22 cellular contexts compared by ENCODE assay signal in genomic region chr5:35671516-35671915, GRCh38. TPM values are rescaled to one million over a fixed set of nuclear protein-coding genes. Genes with fewer than 3 reads are reported as not detected.
DNase-seq lines count a peak whose midpoint lies in the region; ATAC-seq, FAIRE-seq and TF ChIP-seq lines count a peak whose summit lies in the region.
"Had no signal": no experiment of that assay in that cellular context is flagged by ENCODE, and none has a peak within 500 bp of the region (broad histone marks: within the 10 kb centered on the region; RNA-seq: fewer than 3 reads in every experiment).

No MANE protein-coding gene starts in this region.

- ATAC-seq in CD4-positive, CD25-positive, alpha-beta regulatory T cell (ENCODE audit: low read depth in 2 of 2): peak; percentile 68 to 73
- ATAC-seq in activated CD8-positive, alpha-beta T cell treated with anti-CD3 and anti-CD28 coated beads for 36 hours: peak; percentile 48
- ATAC-seq: HepG2, psoas muscle had no signal

- peak in 2 of 3 donors; percentile 39 to 47 for DNase-seq in CD4-positive, CD25-positive, alpha-beta regulatory T cell
- DNase-seq in GDM1 (lab: John Stamatoyannopoulos, UW) (peak; percentile 19), immature natural killer cell (peak; percentile 13 to 44 (median 33)), UCSD-AML1 (lab: John Stamatoyannopoulos, UW; ENCODE audit: unreplicated experiment) (no peak), NCI-H1105 treated with DMSO at 0.1 percent for 48 hours (lab: John Stamatoyannopoulos, UW) (no peak), NCI-H1105 (lab: John Stamatoyannopoulos, UW) (no peak), RCC 7860 (ENCODE audit: low spot score) (no peak)
- no peak for DNase-seq in activated CD8-positive, alpha-beta T cell treated with anti-CD3 and anti-CD28 coated beads for 36 hours
- DNase-seq: activated CD4-positive, alpha-beta T cell treated with anti-CD3 and anti-CD28 coated beads for 48 hours; hypothalamus; mesenchymal stem cell; MM.1S; NCI-H2029 treated with DMSO at 0.1 percent for 48 hours; NCI-H510A treated with DMSO at 0.1 percent for 48 hours; psoas muscle; SHP77 treated with DMSO at 0.1 percent for 48 hours; spleen had no signal

- no peaks in the 10 kb centered on the region for H3K9me3 ChIP-seq in CD4-positive, CD25-positive, alpha-beta regulatory T cell (ENCODE audit: control insufficient read depth in 2 of 2, low read length in 2 of 2)
- H3K9me3 ChIP-seq: psoas muscle, spleen had no signal

- H3K4me1 ChIP-seq in CD4-positive, CD25-positive, alpha-beta regulatory T cell (ENCODE audit: control insufficient read depth, insufficient read depth, low read length, poor library complexity, severe bottlenecking): peaks cover 7% of the 10 kb centered on the region
- H3K4me1 ChIP-seq: psoas muscle had no signal

- H3K27me3 ChIP-seq in CD4-positive, CD25-positive, alpha-beta regulatory T cell (ENCODE audit: control insufficient read depth, insufficient read depth, low read length): no peaks in the 10 kb centered on the region
- H3K27me3 ChIP-seq: spleen had no signal

- H3K36me3 Mint-ChIP-seq in CD4-positive, CD25-positive, alpha-beta regulatory T cell: peaks cover 6% of the 10 kb centered on the region
- peaks cover 23% of the 10 kb centered on the region for H3K36me3 Mint-ChIP-seq in activated CD8-positive, alpha-beta T cell treated with anti-CD3 and anti-CD28 coated beads for 36 hours (ENCODE audit: low read depth)
- H3K36me3 Mint-ChIP-seq in immature natural killer cell: peaks cover 7 to 16% (median 8%) of the 10 kb centered on the region in 3 donors

- H3K27ac Mint-ChIP-seq in CD4-positive, CD25-positive, alpha-beta regulatory T cell: peak overlapping the region; percentile 12 to 49 (median 45)
- peak overlapping the region; percentile 80 for H3K27ac Mint-ChIP-seq in activated CD8-positive, alpha-beta T cell treated with anti-CD3 and anti-CD28 coated beads for 36 hours
- peak overlapping the region; percentile 31 to 80 (median 78) for H3K27ac Mint-ChIP-seq in immature natural killer cell
- H3K27ac Mint-ChIP-seq: activated T-helper 2 cell treated with anti-CD3 and anti-CD28 coated beads, Interferon-gamma antibody, Interleukin-2, Interleukin-4, amounts not matched to agents 10 μg/mL and 5 μg/mL and 100 μg/mL, durations not matched to agents 14 hours and 24 hours and 36 hours had no signal

- POLR2A ChIA-PET in activated CD8-positive, alpha-beta T cell treated with anti-CD3 and anti-CD28 coated beads for 36 hours (lab: Charles Lee): interaction anchor here (1.6 kb wide), 1 partner anchor 182 kb away, joined by 4 read pairs; no protein-coding TSS in a partner anchor

- CTCF ChIA-PET in activated CD8-positive, alpha-beta T cell treated with anti-CD3 and anti-CD28 coated beads for 36 hours (lab: Charles Lee): interaction anchor here (1.5 kb wide), 1 partner anchor 21 kb away, joined by 11 read pairs; no protein-coding TSS in a partner anchor

- TF ChIP-seq CTCF in activated CD8-positive, alpha-beta T cell treated with anti-CD3 and anti-CD28 coated beads for 36 hours (IDR thresholded peaks at IDR 0.05): no peak

- H3K27ac ChIP-seq in CD4-positive, CD25-positive, alpha-beta regulatory T cell (ENCODE audit: insufficient read depth, low read length, poor library complexity, severe bottlenecking): no peak overlapping the region
- H3K27ac ChIP-seq: coronary artery, psoas muscle had no signal

- no peak for FAIRE-seq in RCC 7860 (lab: Jason Lieb, UNC)
- FAIRE-seq: D721Med, H1, HepG2 had no signal

- no peak overlapping the region for H3K4me3 Mint-ChIP-seq in CD4-positive, CD25-positive, alpha-beta regulatory T cell
- H3K4me3 Mint-ChIP-seq in activated CD8-positive, alpha-beta T cell treated with anti-CD3 and anti-CD28 coated beads for 36 hours: no peak overlapping the region
- peak overlapping the region; percentile 17 to 78 (median 64) for H3K4me3 Mint-ChIP-seq in immature natural killer cell

- no peaks in the 10 kb centered on the region for H3K36me3 ChIP-seq in CD4-positive, CD25-positive, alpha-beta regulatory T cell (ENCODE audit: control insufficient read depth, insufficient read depth, low read length)
- H3K36me3 ChIP-seq: spleen had no signal

- intact Hi-C loops in activated CD8-positive, alpha-beta T cell treated with anti-CD3 and anti-CD28 coated beads for 36 hours (cut with micrococcal nuclease): loop anchor here (5.0 kb wide), 1 partner anchor 186 kb away; the partner anchor contains the start of gene IL7R

- H3K4me3 ChIP-seq in CD4-positive, CD25-positive, alpha-beta regulatory T cell (ENCODE audit: low read depth, low read length): peak overlapping the region; percentile 13
- H3K4me3 ChIP-seq: coronary artery, psoas muscle, spleen had no signal

- H3K27me3 Mint-ChIP-seq in CD4-positive, CD25-positive, alpha-beta regulatory T cell: no peaks in the 10 kb centered on the region
- no peaks in the 10 kb centered on the region for H3K27me3 Mint-ChIP-seq in activated CD8-positive, alpha-beta T cell treated with anti-CD3 and anti-CD28 coated beads for 36 hours
- H3K27me3 Mint-ChIP-seq in immature natural killer cell (ENCODE audit: low read depth in 3 of 3): no peaks in the 10 kb centered on the region

- H3K4me1 Mint-ChIP-seq in CD4-positive, CD25-positive, alpha-beta regulatory T cell: peaks cover 7 to 35% (median 23%) of the 10 kb centered on the region in 4 donors
- peaks cover 64% of the 10 kb centered on the region for H3K4me1 Mint-ChIP-seq in activated CD8-positive, alpha-beta T cell treated with anti-CD3 and anti-CD28 coated beads for 36 hours (ENCODE audit: low read depth)
- peaks cover 46 to 57% of the 10 kb centered on the region in 2 donors for H3K4me1 Mint-ChIP-seq in immature natural killer cell

- H3K9me3 Mint-ChIP-seq in CD4-positive, CD25-positive, alpha-beta regulatory T cell: no peaks in the 10 kb centered on the region
- peaks cover 2% of the 10 kb centered on the region for H3K9me3 Mint-ChIP-seq in activated CD8-positive, alpha-beta T cell treated with anti-CD3 and anti-CD28 coated beads for 36 hours
- H3K9me3 Mint-ChIP-seq in immature natural killer cell: peaks cover 0 to 3% (median 0%) of the 10 kb centered on the region in 6 donors
- H3K9me3 Mint-ChIP-seq: activated T-helper 2 cell treated with anti-CD3 and anti-CD28 coated beads, Interferon-gamma antibody, Interleukin-2, Interleukin-4, amounts not matched to agents 10 μg/mL and 5 μg/mL and 100 μg/mL, durations not matched to agents 14 hours and 24 hours and 36 hours had no signal

RNA-seq across cellular contexts. Expression of gene SPEF2, which starts 53.9 kb away (rescaled TPM):
- 0.86 TPM for total RNA-seq in CD4-positive, CD25-positive, alpha-beta regulatory T cell
- 1 to 10 TPM in 3 of 4 donors, under 1 TPM in 1; 0.75 to 4.4 (median 1.6) TPM for polyA plus RNA-seq in CD4-positive, CD25-positive, alpha-beta regulatory T cell
- 1 to 10 TPM; 8.4 to 9.9 TPM for total RNA-seq in activated CD8-positive, alpha-beta T cell treated with anti-CD3 and anti-CD28 coated beads for 36 hours
- polyA plus RNA-seq in immature natural killer cell: 1 to 10 TPM; 2.2 to 5.1 (median 4.9) TPM

Comparison
In these comparisons a context has a peak if more than half of its experiments do, and no peak if none do; other contexts are left out.
1. DNase-seq: peak in CD4-positive, CD25-positive, alpha-beta regulatory T cell (2 of 3), GDM1 (single experiment) and immature natural killer cell (3 of 3); none in activated CD8-positive, alpha-beta T cell treated with anti-CD3 and anti-CD28 coated beads for 36 hours (single experiment), UCSD-AML1 (single experiment), NCI-H1105 treated with DMSO at 0.1 percent for 48 hours (single experiment), NCI-H1105 (single experiment) and RCC 7860 (single experiment).
2. H3K4me3 Mint-ChIP-seq: peak in immature natural killer cell (5 of 5); none in CD4-positive, CD25-positive, alpha-beta regulatory T cell (0 of 4) and activated CD8-positive, alpha-beta T cell treated with anti-CD3 and anti-CD28 coated beads for 36 hours (single experiment).
3. Peak in every context shown above with its lines, with median percentiles within 50 percentile points of each other: H3K27ac Mint-ChIP-seq.